In the genomic region with DNA sequence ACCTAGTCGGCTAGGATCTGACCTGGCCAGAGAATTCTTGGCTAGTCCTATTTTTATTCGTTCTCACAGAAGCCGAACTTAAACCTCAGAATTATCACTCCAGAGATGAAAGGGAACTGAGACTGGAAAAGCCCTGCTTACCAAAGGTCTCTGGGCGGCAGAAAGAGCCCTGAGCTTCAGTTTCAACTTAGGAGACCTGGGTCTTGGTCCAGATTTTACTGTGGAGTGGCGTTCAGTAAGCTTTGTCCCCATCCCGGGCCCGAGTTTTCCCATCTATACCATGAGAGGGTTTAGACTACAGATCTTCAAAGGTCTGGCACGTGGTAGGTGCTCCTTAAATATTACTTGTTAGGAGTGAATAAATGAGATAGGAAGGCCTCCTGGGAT, we compare ENCODE assay signal across 1 cellular context.
TF ChIP-seq lines count a peak whose summit lies in the region.

No MANE protein-coding gene starts in this region.

TF ChIP-seq in GM23338, 12 proteins besides CTCF, POLR2A, EP300 and RAD21:
- TF ChIP-seq, protein P1, sequence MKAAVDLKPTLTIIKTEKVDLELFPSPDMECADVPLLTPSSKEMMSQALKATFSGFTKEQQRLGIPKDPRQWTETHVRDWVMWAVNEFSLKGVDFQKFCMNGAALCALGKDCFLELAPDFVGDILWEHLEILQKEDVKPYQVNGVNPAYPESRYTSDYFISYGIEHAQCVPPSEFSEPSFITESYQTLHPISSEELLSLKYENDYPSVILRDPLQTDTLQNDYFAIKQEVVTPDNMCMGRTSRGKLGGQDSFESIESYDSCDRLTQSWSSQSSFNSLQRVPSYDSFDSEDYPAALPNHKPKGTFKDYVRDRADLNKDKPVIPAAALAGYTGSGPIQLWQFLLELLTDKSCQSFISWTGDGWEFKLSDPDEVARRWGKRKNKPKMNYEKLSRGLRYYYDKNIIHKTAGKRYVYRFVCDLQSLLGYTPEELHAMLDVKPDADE (IDR thresholded peaks at IDR 0.05) = no peak
- TF ChIP-seq POLR2AphosphoS5 (IDR thresholded peaks at IDR 0.05; ENCODE audit: low read depth) (no peak), EZH2phosphoT487 (IDR thresholded peaks at IDR 0.05; ENCODE audit: unreplicated experiment) (no peak), EZH2 (IDR thresholded peaks at IDR 0.05; ENCODE audit: low read depth, unreplicated experiment) (no peak), NANOG (IDR thresholded peaks at IDR 0.05; ENCODE audit: borderline replicate concordance) (no peak), ZNF331 (CRISPR knock-in tag; IDR thresholded peaks at IDR 0.05; ENCODE audit: low read depth) (no peak), CREB1 (CRISPR knock-in tag; IDR thresholded peaks at IDR 0.05; ENCODE audit: low read depth) (no peak), JUNB (IDR thresholded peaks at IDR 0.05; ENCODE audit: unreplicated experiment) (no peak), STAT1 (IDR thresholded peaks at IDR 0.05; ENCODE audit: unreplicated experiment) (no peak), ZNF114 (CRISPR knock-in tag; IDR thresholded peaks at IDR 0.05) (no peak)
- TF ChIP-seq, protein P2, sequence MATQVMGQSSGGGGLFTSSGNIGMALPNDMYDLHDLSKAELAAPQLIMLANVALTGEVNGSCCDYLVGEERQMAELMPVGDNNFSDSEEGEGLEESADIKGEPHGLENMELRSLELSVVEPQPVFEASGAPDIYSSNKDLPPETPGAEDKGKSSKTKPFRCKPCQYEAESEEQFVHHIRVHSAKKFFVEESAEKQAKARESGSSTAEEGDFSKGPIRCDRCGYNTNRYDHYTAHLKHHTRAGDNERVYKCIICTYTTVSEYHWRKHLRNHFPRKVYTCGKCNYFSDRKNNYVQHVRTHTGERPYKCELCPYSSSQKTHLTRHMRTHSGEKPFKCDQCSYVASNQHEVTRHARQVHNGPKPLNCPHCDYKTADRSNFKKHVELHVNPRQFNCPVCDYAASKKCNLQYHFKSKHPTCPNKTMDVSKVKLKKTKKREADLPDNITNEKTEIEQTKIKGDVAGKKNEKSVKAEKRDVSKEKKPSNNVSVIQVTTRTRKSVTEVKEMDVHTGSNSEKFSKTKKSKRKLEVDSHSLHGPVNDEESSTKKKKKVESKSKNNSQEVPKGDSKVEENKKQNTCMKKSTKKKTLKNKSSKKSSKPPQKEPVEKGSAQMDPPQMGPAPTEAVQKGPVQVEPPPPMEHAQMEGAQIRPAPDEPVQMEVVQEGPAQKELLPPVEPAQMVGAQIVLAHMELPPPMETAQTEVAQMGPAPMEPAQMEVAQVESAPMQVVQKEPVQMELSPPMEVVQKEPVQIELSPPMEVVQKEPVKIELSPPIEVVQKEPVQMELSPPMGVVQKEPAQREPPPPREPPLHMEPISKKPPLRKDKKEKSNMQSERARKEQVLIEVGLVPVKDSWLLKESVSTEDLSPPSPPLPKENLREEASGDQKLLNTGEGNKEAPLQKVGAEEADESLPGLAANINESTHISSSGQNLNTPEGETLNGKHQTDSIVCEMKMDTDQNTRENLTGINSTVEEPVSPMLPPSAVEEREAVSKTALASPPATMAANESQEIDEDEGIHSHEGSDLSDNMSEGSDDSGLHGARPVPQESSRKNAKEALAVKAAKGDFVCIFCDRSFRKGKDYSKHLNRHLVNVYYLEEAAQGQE (IDR thresholded peaks at IDR 0.05; ENCODE audit: unreplicated experiment) = no peak
- TF ChIP-seq, protein P3, sequence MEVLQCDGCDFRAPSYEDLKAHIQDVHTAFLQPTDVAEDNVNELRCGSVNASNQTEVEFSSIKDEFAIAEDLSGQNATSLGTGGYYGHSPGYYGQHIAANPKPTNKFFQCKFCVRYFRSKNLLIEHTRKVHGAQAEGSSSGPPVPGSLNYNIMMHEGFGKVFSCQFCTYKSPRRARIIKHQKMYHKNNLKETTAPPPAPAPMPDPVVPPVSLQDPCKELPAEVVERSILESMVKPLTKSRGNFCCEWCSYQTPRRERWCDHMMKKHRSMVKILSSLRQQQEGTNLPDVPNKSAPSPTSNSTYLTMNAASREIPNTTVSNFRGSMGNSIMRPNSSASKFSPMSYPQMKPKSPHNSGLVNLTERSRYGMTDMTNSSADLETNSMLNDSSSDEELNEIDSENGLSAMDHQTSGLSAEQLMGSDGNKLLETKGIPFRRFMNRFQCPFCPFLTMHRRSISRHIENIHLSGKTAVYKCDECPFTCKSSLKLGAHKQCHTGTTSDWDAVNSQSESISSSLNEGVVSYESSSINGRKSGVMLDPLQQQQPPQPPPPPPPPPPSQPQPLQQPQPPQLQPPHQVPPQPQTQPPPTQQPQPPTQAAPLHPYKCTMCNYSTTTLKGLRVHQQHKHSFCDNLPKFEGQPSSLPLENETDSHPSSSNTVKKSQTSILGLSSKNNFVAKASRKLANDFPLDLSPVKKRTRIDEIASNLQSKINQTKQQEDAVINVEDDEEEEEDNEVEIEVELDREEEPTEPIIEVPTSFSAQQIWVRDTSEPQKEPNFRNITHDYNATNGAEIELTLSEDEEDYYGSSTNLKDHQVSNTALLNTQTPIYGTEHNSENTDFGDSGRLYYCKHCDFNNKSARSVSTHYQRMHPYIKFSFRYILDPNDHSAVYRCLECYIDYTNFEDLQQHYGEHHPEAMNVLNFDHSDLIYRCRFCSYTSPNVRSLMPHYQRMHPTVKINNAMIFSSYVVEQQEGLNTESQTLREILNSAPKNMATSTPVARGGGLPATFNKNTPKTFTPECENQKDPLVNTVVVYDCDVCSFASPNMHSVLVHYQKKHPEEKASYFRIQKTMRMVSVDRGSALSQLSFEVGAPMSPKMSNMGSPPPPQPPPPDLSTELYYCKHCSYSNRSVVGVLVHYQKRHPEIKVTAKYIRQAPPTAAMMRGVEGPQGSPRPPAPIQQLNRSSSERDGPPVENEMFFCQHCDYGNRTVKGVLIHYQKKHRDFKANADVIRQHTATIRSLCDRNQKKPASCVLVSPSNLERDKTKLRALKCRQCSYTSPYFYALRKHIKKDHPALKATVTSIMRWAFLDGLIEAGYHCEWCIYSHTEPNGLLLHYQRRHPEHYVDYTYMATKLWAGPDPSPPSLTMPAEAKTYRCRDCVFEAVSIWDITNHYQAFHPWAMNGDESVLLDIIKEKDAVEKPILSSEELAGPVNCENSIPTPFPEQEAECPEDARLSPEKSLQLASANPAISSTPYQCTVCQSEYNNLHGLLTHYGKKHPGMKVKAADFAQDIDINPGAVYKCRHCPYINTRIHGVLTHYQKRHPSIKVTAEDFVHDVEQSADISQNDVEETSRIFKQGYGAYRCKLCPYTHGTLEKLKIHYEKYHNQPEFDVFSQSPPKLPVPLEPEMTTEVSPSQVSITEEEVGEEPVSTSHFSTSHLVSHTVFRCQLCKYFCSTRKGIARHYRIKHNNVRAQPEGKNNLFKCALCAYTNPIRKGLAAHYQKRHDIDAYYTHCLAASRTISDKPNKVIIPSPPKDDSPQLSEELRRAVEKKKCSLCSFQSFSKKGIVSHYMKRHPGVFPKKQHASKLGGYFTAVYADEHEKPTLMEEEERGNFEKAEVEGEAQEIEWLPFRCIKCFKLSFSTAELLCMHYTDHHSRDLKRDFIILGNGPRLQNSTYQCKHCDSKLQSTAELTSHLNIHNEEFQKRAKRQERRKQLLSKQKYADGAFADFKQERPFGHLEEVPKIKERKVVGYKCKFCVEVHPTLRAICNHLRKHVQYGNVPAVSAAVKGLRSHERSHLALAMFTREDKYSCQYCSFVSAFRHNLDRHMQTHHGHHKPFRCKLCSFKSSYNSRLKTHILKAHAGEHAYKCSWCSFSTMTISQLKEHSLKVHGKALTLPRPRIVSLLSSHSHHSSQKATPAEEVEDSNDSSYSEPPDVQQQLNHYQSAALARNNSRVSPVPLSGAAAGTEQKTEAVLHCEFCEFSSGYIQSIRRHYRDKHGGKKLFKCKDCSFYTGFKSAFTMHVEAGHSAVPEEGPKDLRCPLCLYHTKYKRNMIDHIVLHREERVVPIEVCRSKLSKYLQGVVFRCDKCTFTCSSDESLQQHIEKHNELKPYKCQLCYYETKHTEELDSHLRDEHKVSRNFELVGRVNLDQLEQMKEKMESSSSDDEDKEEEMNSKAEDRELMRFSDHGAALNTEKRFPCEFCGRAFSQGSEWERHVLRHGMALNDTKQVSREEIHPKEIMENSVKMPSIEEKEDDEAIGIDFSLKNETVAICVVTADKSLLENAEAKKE (CRISPR knock-in tag; IDR thresholded peaks at IDR 0.05) = no peak
